ENCODE assay signal across 8 cellular contexts in the genomic region with DNA sequence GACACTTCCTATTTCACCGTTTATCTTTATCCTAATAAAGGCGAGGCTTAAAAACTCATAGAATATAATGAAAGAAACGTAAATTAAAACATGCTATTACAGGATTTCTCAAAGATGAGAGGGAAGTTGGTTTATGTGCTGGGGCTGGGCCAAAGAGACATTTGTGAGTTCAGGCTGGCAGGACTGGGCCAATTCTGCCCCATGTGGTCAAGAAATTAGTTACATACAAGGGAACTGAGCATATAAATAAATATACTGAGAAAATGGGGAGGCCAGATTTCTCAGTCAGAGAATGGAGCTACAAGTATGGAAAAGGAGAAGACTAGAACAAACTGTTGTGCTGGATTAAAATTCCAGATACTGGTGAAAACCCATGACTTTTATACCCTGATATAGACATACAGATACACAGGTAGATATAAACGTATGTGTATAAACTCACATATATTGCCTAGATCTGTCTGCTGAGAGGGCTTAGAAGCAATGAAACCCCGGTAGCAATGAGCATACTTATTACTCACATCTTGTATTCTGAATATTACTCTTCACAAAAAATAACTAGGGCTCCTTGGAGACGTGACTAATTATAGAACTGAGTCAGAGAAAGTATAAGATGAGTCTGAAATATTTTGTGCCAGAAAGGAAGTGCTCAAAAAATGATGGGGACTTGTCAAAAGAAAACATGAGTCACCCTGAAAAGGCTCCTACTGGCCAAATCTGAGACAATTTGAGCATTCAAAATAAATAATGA.
DNase-seq lines count a peak whose midpoint lies in the region; ATAC-seq lines count a peak whose summit lies in the region.

No MANE protein-coding gene starts in this region.

- H3K27me3 Mint-ChIP-seq in naive thymus-derived CD8-positive, alpha-beta T cell = no peaks in the 10 kb centered on the region

- no peaks in the 10 kb centered on the region for H3K4me1 Mint-ChIP-seq in naive thymus-derived CD8-positive, alpha-beta T cell

- POLR2A ChIA-PET in naive thymus-derived CD8-positive, alpha-beta T cell (lab: Charles Lee) = no interaction called here

- no peaks in the 10 kb centered on the region for H3K36me3 ChIP-seq in SJSA1

- peak overlapping the region; percentile 25 for H3K27ac ChIP-seq in SJSA1

- no peaks in the 10 kb centered on the region for H3K9me3 ChIP-seq in SJSA1 (replicated peaks)

- DNase-seq in Daoy (ENCODE audit: low read depth) (peak; percentile 46), SJSA1 (ENCODE audit: low read depth in 1 of 2, low spot score in 2 of 2) (peak in 1 of 2 experiments; percentile 41), hepatic stellate cell (ENCODE audit: low spot score) (peak; percentile 60), HK-2 (ENCODE audit: unreplicated experiment) (no peak), cerebellar nuclear complex (lab: John Stamatoyannopoulos, UW) (no peak)
- DNase-seq in naive thymus-derived CD8-positive, alpha-beta T cell = no peak

- H3K4me1 ChIP-seq in SJSA1 (replicated peaks) = peaks cover 10% of the 10 kb centered on the region; the same call in 1 of the 2 replicates

- H3K36me3 Mint-ChIP-seq in naive thymus-derived CD8-positive, alpha-beta T cell = peaks cover 38 to 65% (median 39%) of the 10 kb centered on the region in 3 donors

- no peak overlapping the region for H3K27ac Mint-ChIP-seq in naive thymus-derived CD8-positive, alpha-beta T cell

- no peak overlapping the region for H3K4me3 ChIP-seq in SJSA1

- H3K27me3 ChIP-seq in SJSA1 (replicated peaks) = no peaks in the 10 kb centered on the region

- peak; percentile 54 for ATAC-seq in GM19328 (IDR thresholded peaks at IDR 0.05; ENCODE audit: unreplicated experiment)
- peak; percentile 86 for ATAC-seq in HG03159 (IDR thresholded peaks at IDR 0.05; ENCODE audit: unreplicated experiment)
- no peak for ATAC-seq in naive thymus-derived CD8-positive, alpha-beta T cell

- no peak overlapping the region for H3K4me3 Mint-ChIP-seq in naive thymus-derived CD8-positive, alpha-beta T cell

- peaks cover 0 to 40% (median 28%) of the 10 kb centered on the region in 9 donors for H3K9me3 Mint-ChIP-seq in naive thymus-derived CD8-positive, alpha-beta T cell

Comparison
In these comparisons a context has a peak if more than half of its experiments do, and no peak if none do; other contexts are left out.
1. DNase-seq: peak in Daoy (single experiment) and hepatic stellate cell (single experiment); none in HK-2 (single experiment), naive thymus-derived CD8-positive, alpha-beta T cell (0 of 10) and cerebellar nuclear complex (0 of 2).
2. ATAC-seq: peak in GM19328 (single experiment) and HG03159 (single experiment); none in naive thymus-derived CD8-positive, alpha-beta T cell (0 of 2).